Comparison of ENCODE assay signal across 1 cellular context in the genomic region with DNA sequence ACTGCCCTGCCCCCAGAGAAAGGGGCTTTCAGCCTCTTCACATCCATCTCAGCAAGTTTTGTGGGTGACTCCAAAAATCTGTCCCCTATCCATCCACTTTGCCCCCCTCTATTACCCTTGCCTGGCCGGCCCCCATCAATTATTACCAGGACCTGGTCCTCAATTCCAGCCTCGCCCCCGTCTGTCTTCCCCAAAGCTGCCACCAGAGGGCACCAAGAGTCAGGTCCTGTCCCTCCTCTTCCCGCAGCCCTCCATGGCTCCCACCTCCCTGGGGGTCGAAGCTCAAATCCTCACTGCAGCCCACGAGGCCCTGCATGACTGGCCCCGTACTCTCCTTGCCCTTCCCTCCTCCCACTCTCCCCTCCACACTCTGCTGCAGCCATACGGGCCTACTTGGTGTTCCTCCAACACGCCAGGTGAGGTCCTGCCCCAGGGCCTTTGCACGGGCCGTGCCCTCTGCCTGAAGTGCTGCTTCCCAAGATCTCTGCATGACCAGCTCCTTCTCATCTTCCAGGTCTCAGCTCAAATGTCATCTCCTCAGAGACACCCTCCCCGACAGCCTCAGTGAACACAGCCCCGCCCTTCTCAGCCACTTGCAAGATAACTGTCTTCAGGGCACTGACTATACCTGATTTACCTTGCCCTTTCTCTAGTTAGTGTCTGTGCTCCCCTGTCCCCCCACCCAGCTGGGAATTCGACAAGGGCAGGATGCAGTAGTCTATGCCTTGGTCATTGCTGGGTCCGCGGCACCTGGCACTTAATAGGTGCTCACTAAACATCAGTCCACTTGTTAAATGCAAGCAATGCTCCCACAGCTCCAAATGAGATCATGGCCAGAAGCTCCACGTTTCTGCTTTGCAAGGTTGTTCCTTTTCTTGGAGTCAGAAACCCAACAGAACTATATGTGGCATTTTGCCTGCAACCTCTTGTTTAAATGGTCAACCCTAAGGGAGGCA.
TF ChIP-seq lines count a peak whose summit lies in the region.

No MANE protein-coding gene starts in this region.

TF ChIP-seq in HepG2, 621 proteins besides CTCF, POLR2A, EP300 and RAD21 (continued from another document and continues in another):
- TF ChIP-seq, protein P1, sequence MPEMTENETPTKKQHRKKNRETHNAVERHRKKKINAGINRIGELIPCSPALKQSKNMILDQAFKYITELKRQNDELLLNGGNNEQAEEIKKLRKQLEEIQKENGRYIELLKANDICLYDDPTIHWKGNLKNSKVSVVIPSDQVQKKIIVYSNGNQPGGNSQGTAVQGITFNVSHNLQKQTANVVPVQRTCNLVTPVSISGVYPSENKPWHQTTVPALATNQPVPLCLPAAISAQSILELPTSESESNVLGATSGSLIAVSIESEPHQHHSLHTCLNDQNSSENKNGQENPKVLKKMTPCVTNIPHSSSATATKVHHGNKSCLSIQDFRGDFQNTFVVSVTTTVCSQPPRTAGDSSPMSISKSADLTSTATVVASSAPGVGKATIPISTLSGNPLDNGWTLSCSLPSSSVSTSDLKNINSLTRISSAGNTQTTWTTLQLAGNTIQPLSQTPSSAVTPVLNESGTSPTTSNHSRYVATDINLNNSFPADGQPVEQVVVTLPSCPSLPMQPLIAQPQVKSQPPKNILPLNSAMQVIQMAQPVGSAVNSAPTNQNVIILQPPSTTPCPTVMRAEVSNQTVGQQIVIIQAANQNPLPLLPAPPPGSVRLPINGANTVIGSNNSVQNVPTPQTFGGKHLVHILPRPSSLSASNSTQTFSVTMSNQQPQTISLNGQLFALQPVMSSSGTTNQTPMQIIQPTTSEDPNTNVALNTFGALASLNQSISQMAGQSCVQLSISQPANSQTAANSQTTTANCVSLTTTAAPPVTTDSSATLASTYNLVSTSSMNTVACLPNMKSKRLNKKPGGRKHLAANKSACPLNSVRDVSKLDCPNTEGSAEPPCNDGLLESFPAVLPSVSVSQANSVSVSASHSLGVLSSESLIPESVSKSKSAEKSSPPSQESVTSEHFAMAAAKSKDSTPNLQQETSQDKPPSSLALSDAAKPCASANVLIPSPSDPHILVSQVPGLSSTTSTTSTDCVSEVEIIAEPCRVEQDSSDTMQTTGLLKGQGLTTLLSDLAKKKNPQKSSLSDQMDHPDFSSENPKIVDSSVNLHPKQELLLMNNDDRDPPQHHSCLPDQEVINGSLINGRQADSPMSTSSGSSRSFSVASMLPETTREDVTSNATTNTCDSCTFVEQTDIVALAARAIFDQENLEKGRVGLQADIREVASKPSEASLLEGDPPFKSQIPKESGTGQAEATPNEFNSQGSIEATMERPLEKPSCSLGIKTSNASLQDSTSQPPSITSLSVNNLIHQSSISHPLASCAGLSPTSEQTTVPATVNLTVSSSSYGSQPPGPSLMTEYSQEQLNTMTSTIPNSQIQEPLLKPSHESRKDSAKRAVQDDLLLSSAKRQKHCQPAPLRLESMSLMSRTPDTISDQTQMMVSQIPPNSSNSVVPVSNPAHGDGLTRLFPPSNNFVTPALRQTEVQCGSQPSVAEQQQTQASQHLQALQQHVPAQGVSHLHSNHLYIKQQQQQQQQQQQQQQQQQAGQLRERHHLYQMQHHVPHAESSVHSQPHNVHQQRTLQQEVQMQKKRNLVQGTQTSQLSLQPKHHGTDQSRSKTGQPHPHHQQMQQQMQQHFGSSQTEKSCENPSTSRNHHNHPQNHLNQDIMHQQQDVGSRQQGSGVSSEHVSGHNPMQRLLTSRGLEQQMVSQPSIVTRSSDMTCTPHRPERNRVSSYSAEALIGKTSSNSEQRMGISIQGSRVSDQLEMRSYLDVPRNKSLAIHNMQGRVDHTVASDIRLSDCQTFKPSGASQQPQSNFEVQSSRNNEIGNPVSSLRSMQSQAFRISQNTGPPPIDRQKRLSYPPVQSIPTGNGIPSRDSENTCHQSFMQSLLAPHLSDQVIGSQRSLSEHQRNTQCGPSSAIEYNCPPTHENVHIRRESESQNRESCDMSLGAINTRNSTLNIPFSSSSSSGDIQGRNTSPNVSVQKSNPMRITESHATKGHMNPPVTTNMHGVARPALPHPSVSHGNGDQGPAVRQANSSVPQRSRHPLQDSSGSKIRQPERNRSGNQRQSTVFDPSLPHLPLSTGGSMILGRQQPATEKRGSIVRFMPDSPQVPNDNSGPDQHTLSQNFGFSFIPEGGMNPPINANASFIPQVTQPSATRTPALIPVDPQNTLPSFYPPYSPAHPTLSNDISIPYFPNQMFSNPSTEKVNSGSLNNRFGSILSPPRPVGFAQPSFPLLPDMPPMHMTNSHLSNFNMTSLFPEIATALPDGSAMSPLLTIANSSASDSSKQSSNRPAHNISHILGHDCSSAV (CRISPR knock-in tag; IDR thresholded peaks at IDR 0.05; ENCODE audit: borderline replicate concordance), result no peak
- TF ChIP-seq HNRNPUL1 (IDR thresholded peaks at IDR 0.05; ENCODE audit: low read depth, low read length), result no peak
- no peak for TF ChIP-seq DR1 (CRISPR knock-in tag; IDR thresholded peaks at IDR 0.05)
- TF ChIP-seq, protein P2, sequence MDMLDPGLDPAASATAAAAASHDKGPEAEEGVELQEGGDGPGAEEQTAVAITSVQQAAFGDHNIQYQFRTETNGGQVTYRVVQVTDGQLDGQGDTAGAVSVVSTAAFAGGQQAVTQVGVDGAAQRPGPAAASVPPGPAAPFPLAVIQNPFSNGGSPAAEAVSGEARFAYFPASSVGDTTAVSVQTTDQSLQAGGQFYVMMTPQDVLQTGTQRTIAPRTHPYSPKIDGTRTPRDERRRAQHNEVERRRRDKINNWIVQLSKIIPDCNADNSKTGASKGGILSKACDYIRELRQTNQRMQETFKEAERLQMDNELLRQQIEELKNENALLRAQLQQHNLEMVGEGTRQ (IDR thresholded peaks at IDR 0.05; ENCODE audit: low read depth, low read length), result no peak
- TF ChIP-seq, protein P2 (CRISPR knock-in tag; IDR thresholded peaks at IDR 0.05; ENCODE audit: borderline replicate concordance), result no peak
- TF ChIP-seq, protein P3, sequence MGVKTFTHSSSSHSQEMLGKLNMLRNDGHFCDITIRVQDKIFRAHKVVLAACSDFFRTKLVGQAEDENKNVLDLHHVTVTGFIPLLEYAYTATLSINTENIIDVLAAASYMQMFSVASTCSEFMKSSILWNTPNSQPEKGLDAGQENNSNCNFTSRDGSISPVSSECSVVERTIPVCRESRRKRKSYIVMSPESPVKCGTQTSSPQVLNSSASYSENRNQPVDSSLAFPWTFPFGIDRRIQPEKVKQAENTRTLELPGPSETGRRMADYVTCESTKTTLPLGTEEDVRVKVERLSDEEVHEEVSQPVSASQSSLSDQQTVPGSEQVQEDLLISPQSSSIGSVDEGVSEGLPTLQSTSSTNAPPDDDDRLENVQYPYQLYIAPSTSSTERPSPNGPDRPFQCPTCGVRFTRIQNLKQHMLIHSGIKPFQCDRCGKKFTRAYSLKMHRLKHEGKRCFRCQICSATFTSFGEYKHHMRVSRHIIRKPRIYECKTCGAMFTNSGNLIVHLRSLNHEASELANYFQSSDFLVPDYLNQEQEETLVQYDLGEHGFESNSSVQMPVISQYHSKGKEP (CRISPR knock-in tag; IDR thresholded peaks at IDR 0.05), result no peak
- no peak for TF ChIP-seq ZNF652 (CRISPR knock-in tag; IDR thresholded peaks at IDR 0.05; ENCODE audit: borderline replicate concordance, low read depth)
- TF ChIP-seq ZKSCAN5 (CRISPR knock-in tag; IDR thresholded peaks at IDR 0.05), result no peak
- TF ChIP-seq ZNF33A (CRISPR knock-in tag; IDR thresholded peaks at IDR 0.05; ENCODE audit: borderline replicate concordance), result no peak
- no peak for TF ChIP-seq ZNF230 (CRISPR knock-in tag; IDR thresholded peaks at IDR 0.05)
- TF ChIP-seq ZNF460 (CRISPR knock-in tag; IDR thresholded peaks at IDR 0.05; ENCODE audit: borderline replicate concordance), result no peak
- TF ChIP-seq, protein P4, sequence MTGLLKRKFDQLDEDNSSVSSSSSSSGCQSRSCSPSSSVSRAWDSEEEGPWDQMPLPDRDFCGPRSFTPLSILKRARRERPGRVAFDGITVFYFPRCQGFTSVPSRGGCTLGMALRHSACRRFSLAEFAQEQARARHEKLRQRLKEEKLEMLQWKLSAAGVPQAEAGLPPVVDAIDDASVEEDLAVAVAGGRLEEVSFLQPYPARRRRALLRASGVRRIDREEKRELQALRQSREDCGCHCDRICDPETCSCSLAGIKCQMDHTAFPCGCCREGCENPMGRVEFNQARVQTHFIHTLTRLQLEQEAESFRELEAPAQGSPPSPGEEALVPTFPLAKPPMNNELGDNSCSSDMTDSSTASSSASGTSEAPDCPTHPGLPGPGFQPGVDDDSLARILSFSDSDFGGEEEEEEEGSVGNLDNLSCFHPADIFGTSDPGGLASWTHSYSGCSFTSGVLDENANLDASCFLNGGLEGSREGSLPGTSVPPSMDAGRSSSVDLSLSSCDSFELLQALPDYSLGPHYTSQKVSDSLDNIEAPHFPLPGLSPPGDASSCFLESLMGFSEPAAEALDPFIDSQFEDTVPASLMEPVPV (CRISPR knock-in tag; IDR thresholded peaks at IDR 0.05), result no peak
- TF ChIP-seq, protein P5, sequence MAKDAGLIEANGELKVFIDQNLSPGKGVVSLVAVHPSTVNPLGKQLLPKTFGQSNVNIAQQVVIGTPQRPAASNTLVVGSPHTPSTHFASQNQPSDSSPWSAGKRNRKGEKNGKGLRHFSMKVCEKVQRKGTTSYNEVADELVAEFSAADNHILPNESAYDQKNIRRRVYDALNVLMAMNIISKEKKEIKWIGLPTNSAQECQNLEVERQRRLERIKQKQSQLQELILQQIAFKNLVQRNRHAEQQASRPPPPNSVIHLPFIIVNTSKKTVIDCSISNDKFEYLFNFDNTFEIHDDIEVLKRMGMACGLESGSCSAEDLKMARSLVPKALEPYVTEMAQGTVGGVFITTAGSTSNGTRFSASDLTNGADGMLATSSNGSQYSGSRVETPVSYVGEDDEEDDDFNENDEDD (CRISPR knock-in tag; IDR thresholded peaks at IDR 0.05; ENCODE audit: borderline replicate concordance), result peak; percentile 39; the same call in 1 of the 2 replicates
- TF ChIP-seq, protein P6, sequence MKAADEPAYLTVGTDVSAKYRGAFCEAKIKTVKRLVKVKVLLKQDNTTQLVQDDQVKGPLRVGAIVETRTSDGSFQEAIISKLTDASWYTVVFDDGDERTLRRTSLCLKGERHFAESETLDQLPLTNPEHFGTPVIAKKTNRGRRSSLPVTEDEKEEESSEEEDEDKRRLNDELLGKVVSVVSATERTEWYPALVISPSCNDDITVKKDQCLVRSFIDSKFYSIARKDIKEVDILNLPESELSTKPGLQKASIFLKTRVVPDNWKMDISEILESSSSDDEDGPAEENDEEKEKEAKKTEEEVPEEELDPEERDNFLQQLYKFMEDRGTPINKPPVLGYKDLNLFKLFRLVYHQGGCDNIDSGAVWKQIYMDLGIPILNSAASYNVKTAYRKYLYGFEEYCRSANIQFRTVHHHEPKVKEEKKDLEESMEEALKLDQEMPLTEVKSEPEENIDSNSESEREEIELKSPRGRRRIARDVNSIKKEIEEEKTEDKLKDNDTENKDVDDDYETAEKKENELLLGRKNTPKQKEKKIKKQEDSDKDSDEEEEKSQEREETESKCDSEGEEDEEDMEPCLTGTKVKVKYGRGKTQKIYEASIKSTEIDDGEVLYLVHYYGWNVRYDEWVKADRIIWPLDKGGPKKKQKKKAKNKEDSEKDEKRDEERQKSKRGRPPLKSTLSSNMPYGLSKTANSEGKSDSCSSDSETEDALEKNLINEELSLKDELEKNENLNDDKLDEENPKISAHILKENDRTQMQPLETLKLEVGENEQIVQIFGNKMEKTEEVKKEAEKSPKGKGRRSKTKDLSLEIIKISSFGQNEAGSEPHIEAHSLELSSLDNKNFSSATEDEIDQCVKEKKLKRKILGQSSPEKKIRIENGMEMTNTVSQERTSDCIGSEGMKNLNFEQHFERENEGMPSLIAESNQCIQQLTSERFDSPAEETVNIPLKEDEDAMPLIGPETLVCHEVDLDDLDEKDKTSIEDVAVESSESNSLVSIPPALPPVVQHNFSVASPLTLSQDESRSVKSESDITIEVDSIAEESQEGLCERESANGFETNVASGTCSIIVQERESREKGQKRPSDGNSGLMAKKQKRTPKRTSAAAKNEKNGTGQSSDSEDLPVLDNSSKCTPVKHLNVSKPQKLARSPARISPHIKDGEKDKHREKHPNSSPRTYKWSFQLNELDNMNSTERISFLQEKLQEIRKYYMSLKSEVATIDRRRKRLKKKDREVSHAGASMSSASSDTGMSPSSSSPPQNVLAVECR (CRISPR knock-in tag; IDR thresholded peaks at IDR 0.05; ENCODE audit: borderline replicate concordance), result no peak; the same call in 1 of the 2 replicates
- no peak for TF ChIP-seq FOXC1 (CRISPR knock-in tag; IDR thresholded peaks at IDR 0.05; ENCODE audit: borderline replicate concordance)
- no peak for TF ChIP-seq RBFOX2 (IDR thresholded peaks at IDR 0.05; ENCODE audit: low read depth, low read length)
- no peak for TF ChIP-seq CHD2 (IDR thresholded peaks at IDR 0.05; ENCODE audit: low read depth, low read length)
- no peak for TF ChIP-seq ZNF430 (CRISPR knock-in tag; IDR thresholded peaks at IDR 0.05)
- TF ChIP-seq, protein P7, sequence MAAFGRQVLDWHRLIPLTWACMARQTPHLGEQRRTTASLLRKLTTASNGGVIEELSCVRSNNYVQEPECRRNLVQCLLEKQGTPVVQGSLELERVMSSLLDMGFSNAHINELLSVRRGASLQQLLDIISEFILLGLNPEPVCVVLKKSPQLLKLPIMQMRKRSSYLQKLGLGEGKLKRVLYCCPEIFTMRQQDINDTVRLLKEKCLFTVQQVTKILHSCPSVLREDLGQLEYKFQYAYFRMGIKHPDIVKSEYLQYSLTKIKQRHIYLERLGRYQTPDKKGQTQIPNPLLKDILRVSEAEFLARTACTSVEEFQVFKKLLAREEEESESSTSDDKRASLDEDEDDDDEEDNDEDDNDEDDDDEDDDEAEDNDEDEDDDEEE (CRISPR knock-in tag; IDR thresholded peaks at IDR 0.05), result no peak
- no peak for TF ChIP-seq POLR2G (IDR thresholded peaks at IDR 0.05; ENCODE audit: low read depth, low read length)
- no peak for TF ChIP-seq MED1 (CRISPR knock-in tag; IDR thresholded peaks at IDR 0.05)
- peak; percentile 46; the same call in 1 of the 2 replicates for TF ChIP-seq SALL1 (CRISPR knock-in tag; IDR thresholded peaks at IDR 0.05)
- peak; percentile 88 for TF ChIP-seq ZSCAN25 (CRISPR knock-in tag; IDR thresholded peaks at IDR 0.05)
- TF ChIP-seq ZNF577 (CRISPR knock-in tag; IDR thresholded peaks at IDR 0.05; ENCODE audit: borderline replicate concordance, low read depth), result no peak
- no peak for TF ChIP-seq ZNF761 (CRISPR knock-in tag; conservative IDR thresholded peaks at IDR 0.05)
- no peak for TF ChIP-seq CEBPB (IDR thresholded peaks at IDR 0.05; ENCODE audit: borderline replicate concordance, low read depth, low read length)
